8 cellular contexts compared by ENCODE assay signal in the genomic region with DNA sequence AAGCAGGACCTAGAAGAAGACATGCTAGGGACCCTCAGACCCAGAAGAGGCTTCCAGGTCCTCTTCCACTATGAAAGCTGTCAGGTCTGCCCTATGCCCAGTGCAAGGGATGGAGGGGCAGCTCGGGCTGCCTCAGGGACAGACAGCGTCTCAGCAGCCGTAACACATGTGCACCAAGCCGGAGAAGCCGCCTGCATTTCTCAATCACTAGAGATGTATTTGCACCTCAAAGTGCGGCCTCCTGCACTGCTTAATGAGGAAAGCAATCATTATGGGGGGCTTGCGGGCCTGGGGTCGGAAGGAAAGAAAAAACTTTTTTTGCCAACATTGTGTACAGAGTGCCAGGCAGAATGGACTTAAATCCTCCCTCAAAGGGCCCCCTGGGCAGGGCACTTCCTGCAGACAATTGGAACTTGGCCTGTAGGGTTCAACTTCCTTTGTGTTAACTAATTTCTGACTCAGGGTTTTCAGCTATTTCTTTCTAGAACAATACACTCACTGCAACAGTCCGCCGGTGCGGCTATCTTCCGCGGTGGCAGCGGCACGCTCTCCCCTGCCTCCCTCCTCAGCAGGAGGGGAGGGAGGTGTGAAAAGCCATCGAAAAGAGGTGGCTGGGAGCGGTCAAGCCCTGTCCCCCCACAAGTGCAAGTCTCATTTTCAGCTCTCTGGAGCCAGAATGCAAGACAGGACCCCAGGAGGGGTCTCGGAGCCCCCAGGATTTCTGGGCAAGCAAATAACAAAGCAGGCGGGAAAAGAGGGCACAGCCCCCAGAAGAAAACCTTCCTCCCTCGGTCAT.
A peak's percentile ranks its signal among the peaks of the same experiment; 100 is the strongest.
DNase-seq lines count a peak whose midpoint lies in the region; ATAC-seq and TF ChIP-seq lines count a peak whose summit lies in the region.

No MANE protein-coding gene starts in this region.

- H3K27ac ChIP-seq in endodermal cell (ENCODE audit: low read depth, low read length) (peak overlapping the region; percentile 84), upper lobe of right lung (peak overlapping the region; percentile 69)

- POLR2A ChIA-PET in activated CD8-positive, alpha-beta T cell treated with anti-CD3 and anti-CD28 coated beads for 36 hours (lab: Charles Lee) = no interaction called here
- POLR2A ChIA-PET in activated CD8-positive, alpha-beta T cell treated with anti-CD3 and anti-CD28 coated beads, Interleukin-2, amount 10 ng/mL, durations not matched to agents 7 days and 5 days (lab: Charles Lee) = interaction anchor here (0.6 kb wide), 1 partner anchor 412 kb away, joined by 3 read pairs; no protein-coding TSS in a partner anchor

- no peak for ATAC-seq in activated CD8-positive, alpha-beta T cell treated with anti-CD3 and anti-CD28 coated beads for 36 hours
- ATAC-seq in activated CD8-positive, alpha-beta T cell treated with anti-CD3 and anti-CD28 coated beads, Interleukin-2, amount 10 ng/mL, durations not matched to agents 7 days and 5 days = no peak
- ATAC-seq in mucosa of descending colon = peak; percentile 80
- peak; percentile 52 for ATAC-seq in upper lobe of right lung

- H3K4me1 ChIP-seq in endodermal cell (ENCODE audit: control insufficient read depth, insufficient read depth, low read length) (peaks cover 25% of the 10 kb centered on the region), mucosa of descending colon (ENCODE audit: low read depth) (no peaks in the 10 kb centered on the region), upper lobe of right lung (peaks cover 6% of the 10 kb centered on the region)

- H3K36me3 ChIP-seq in endodermal cell (ENCODE audit: control insufficient read depth, insufficient read depth, low read length) (no peaks in the 10 kb centered on the region), mucosa of descending colon (ENCODE audit: low read depth) (no peaks in the 10 kb centered on the region), upper lobe of right lung (no peaks in the 10 kb centered on the region)

- WGBS in endodermal cell (ENCODE audit: insufficient coverage in 1 of 2, insufficient read length in 1 of 2), 2 experiments = 11 to 16% methylated on average over 7 to 20 of the region's 20 CpGs

- no peaks in the 10 kb centered on the region for H3K9me3 ChIP-seq in endodermal cell (ENCODE audit: control insufficient read depth, low read length)
- no peaks in the 10 kb centered on the region for H3K9me3 ChIP-seq in mucosa of descending colon
- H3K9me3 ChIP-seq in upper lobe of right lung = no peaks in the 10 kb centered on the region

- H3K36me3 Mint-ChIP-seq in activated CD8-positive, alpha-beta T cell treated with anti-CD3 and anti-CD28 coated beads for 36 hours (ENCODE audit: low read depth) = no peaks in the 10 kb centered on the region
- H3K36me3 Mint-ChIP-seq in activated CD8-positive, alpha-beta T cell treated with anti-CD3 and anti-CD28 coated beads, Interleukin-2, amount 10 ng/mL, durations not matched to agents 7 days and 5 days (ENCODE audit: low read depth) = no peaks in the 10 kb centered on the region
- H3K36me3 Mint-ChIP-seq in endodermal cell (ENCODE audit: low read depth) = no peaks in the 10 kb centered on the region

- DNase-seq in activated CD8-positive, alpha-beta T cell treated with anti-CD3 and anti-CD28 coated beads for 36 hours = peak; percentile 3
- DNase-seq in activated CD8-positive, alpha-beta T cell treated with anti-CD3 and anti-CD28 coated beads, Interleukin-2, amount 10 ng/mL, durations not matched to agents 7 days and 5 days = no peak
- DNase-seq in endodermal cell (peak; percentile 92), mucosa of descending colon (peak in 2 of 3 donors; percentile 45 to 47), upper lobe of right lung (no peak), ureter (ENCODE audit: low spot score) (no peak), T-helper 9 cell (no peak), ecto neural progenitor cell (ENCODE audit: low spot score) (no peak)

- H3K4me3 Mint-ChIP-seq in activated CD8-positive, alpha-beta T cell treated with anti-CD3 and anti-CD28 coated beads for 36 hours = no peak overlapping the region
- no peak overlapping the region for H3K4me3 Mint-ChIP-seq in activated CD8-positive, alpha-beta T cell treated with anti-CD3 and anti-CD28 coated beads, Interleukin-2, amount 10 ng/mL, durations not matched to agents 7 days and 5 days
- peak overlapping the region; percentile 53 for H3K4me3 Mint-ChIP-seq in endodermal cell

- H3K27ac Mint-ChIP-seq in activated CD8-positive, alpha-beta T cell treated with anti-CD3 and anti-CD28 coated beads for 36 hours = no peak overlapping the region
- no peak overlapping the region for H3K27ac Mint-ChIP-seq in activated CD8-positive, alpha-beta T cell treated with anti-CD3 and anti-CD28 coated beads, Interleukin-2, amount 10 ng/mL, durations not matched to agents 7 days and 5 days
- peak overlapping the region; percentile 95 for H3K27ac Mint-ChIP-seq in endodermal cell

- peak overlapping the region; percentile 74 for H3K4me3 ChIP-seq in endodermal cell (ENCODE audit: low read length)
- H3K4me3 ChIP-seq in mucosa of descending colon = no peak overlapping the region
- H3K4me3 ChIP-seq in upper lobe of right lung = peak overlapping the region; percentile 48

- intact Hi-C loops in activated CD8-positive, alpha-beta T cell treated with anti-CD3 and anti-CD28 coated beads for 36 hours (cut with micrococcal nuclease) = no loop called here
- intact Hi-C loops in mucosa of descending colon (cut with DNase I, micrococcal nuclease) = no loop called here
- intact Hi-C loops in upper lobe of right lung (cut with DNase I) = no loop called here

- H3K27me3 Mint-ChIP-seq in activated CD8-positive, alpha-beta T cell treated with anti-CD3 and anti-CD28 coated beads for 36 hours = peaks cover 37% of the 10 kb centered on the region
- H3K27me3 Mint-ChIP-seq in activated CD8-positive, alpha-beta T cell treated with anti-CD3 and anti-CD28 coated beads, Interleukin-2, amount 10 ng/mL, durations not matched to agents 7 days and 5 days (ENCODE audit: low read depth) = peaks cover 20% of the 10 kb centered on the region
- H3K27me3 Mint-ChIP-seq in endodermal cell (ENCODE audit: insufficient read depth) = no peaks in the 10 kb centered on the region

- peaks cover 8% of the 10 kb centered on the region for H3K4me1 Mint-ChIP-seq in activated CD8-positive, alpha-beta T cell treated with anti-CD3 and anti-CD28 coated beads for 36 hours (ENCODE audit: low read depth)
- H3K4me1 Mint-ChIP-seq in activated CD8-positive, alpha-beta T cell treated with anti-CD3 and anti-CD28 coated beads, Interleukin-2, amount 10 ng/mL, durations not matched to agents 7 days and 5 days (ENCODE audit: low read depth) = peaks cover 12% of the 10 kb centered on the region
- H3K4me1 Mint-ChIP-seq in endodermal cell = peaks cover 48% of the 10 kb centered on the region

- peak overlapping the region; percentile 76 for H3K9ac ChIP-seq in endodermal cell (ENCODE audit: extremely low read depth, low read length, poor library complexity, severe bottlenecking)

- no peaks in the 10 kb centered on the region for H3K9me3 Mint-ChIP-seq in activated CD8-positive, alpha-beta T cell treated with anti-CD3 and anti-CD28 coated beads for 36 hours
- no peaks in the 10 kb centered on the region for H3K9me3 Mint-ChIP-seq in activated CD8-positive, alpha-beta T cell treated with anti-CD3 and anti-CD28 coated beads, Interleukin-2, amount 10 ng/mL, durations not matched to agents 7 days and 5 days (ENCODE audit: insufficient read depth)
- H3K9me3 Mint-ChIP-seq in endodermal cell = no peaks in the 10 kb centered on the region

- TF ChIP-seq CTCF in activated CD8-positive, alpha-beta T cell treated with anti-CD3 and anti-CD28 coated beads for 36 hours (IDR thresholded peaks at IDR 0.05) = no peak
- TF ChIP-seq CTCF in endodermal cell (conservative IDR thresholded peaks at IDR 0.05) (no peak), mucosa of descending colon (IDR thresholded peaks at IDR 0.05) (no peak), upper lobe of right lung (IDR thresholded peaks at IDR 0.05) (no peak)

- H3K27me3 ChIP-seq in endodermal cell (ENCODE audit: control insufficient read depth, insufficient read depth, low read length, poor library complexity, severe bottlenecking) (no peaks in the 10 kb centered on the region), upper lobe of right lung (no peaks in the 10 kb centered on the region)

- CTCF ChIA-PET in activated CD8-positive, alpha-beta T cell treated with anti-CD3 and anti-CD28 coated beads for 36 hours (lab: Charles Lee) = no interaction called here
- CTCF ChIA-PET in activated CD8-positive, alpha-beta T cell treated with anti-CD3 and anti-CD28 coated beads, Interleukin-2, amount 10 ng/mL, durations not matched to agents 7 days and 5 days (lab: Charles Lee) = interaction anchor here (0.6 kb wide), 1 partner anchor 1706 kb away, joined by 4 read pairs; no protein-coding TSS in a partner anchor

Comparison
In these comparisons a context has a peak if more than half of its experiments do, and no peak if none do; other contexts are left out.
1. DNase-seq: peak in activated CD8-positive, alpha-beta T cell treated with anti-CD3 and anti-CD28 coated beads for 36 hours (single experiment), endodermal cell (single experiment) and mucosa of descending colon (2 of 3); none in activated CD8-positive, alpha-beta T cell treated with anti-CD3 and anti-CD28 coated beads, Interleukin-2, amount 10 ng/mL, durations not matched to agents 7 days and 5 days (single experiment), upper lobe of right lung (single experiment), ureter (single experiment), T-helper 9 cell (single experiment) and ecto neural progenitor cell (single experiment).
2. ATAC-seq: peak in mucosa of descending colon (single experiment) and upper lobe of right lung (single experiment); none in activated CD8-positive, alpha-beta T cell treated with anti-CD3 and anti-CD28 coated beads for 36 hours (single experiment) and activated CD8-positive, alpha-beta T cell treated with anti-CD3 and anti-CD28 coated beads, Interleukin-2, amount 10 ng/mL, durations not matched to agents 7 days and 5 days (single experiment).